ENCODE assay signal across 19 cellular contexts in genomic region chr3:46661776-46662766, GRCh38. TPM values are rescaled to one million over a fixed set of nuclear protein-coding genes. Genes with fewer than 3 reads are reported as not detected.
DNase-seq lines count a peak whose midpoint lies in the region; ATAC-seq and TF ChIP-seq lines count a peak whose summit lies in the region.
"Had no signal": no experiment of that assay in that cellular context is flagged by ENCODE, and none has a peak within 500 bp of the region (broad histone marks: within the 10 kb centered on the region; RNA-seq: fewer than 3 reads in every experiment).

No MANE protein-coding gene starts in this region.

- H3K79me1 ChIP-seq in mesendoderm (ENCODE audit: low read length): no peaks in the 10 kb centered on the region

- H3K4me2 ChIP-seq in mesendoderm (ENCODE audit: low read length): no peak overlapping the region

- no peak overlapping the region for H2BK120ac ChIP-seq in mesendoderm (ENCODE audit: low read depth, low read length)

- H3K36me3 Mint-ChIP-seq in activated CD8-positive, alpha-beta memory T cell treated with anti-CD3 and anti-CD28 coated beads, Interleukin-2, amount 10 ng/mL, durations not matched to agents 7 days and 5 days: no peaks in the 10 kb centered on the region
- H3K36me3 Mint-ChIP-seq in brain: no peaks in the 10 kb centered on the region
- H3K36me3 Mint-ChIP-seq: activated naive CD4-positive, alpha-beta T cell treated with anti-CD3 and anti-CD28 coated beads, Interleukin-2, amount 10 ng/mL, durations not matched to agents 7 days and 5 days; CD8-positive, alpha-beta memory T cell had no signal

- peak overlapping the region; percentile 17 for H3K56ac ChIP-seq in mesendoderm (ENCODE audit: low read length)

- no peak overlapping the region for H3K18ac ChIP-seq in mesendoderm (ENCODE audit: low read length)

- H3K4ac ChIP-seq in mesendoderm (ENCODE audit: low read depth, low read length): no peak overlapping the region

- no peaks in the 10 kb centered on the region for H3K79me2 ChIP-seq in mesendoderm (ENCODE audit: control insufficient read depth, insufficient read depth, low read length)

- H3K4me1 Mint-ChIP-seq in activated CD8-positive, alpha-beta memory T cell treated with anti-CD3 and anti-CD28 coated beads, Interleukin-2, amount 10 ng/mL, durations not matched to agents 7 days and 5 days: peaks cover 3% of the 10 kb centered on the region
- peaks cover 62% of the 10 kb centered on the region for H3K4me1 Mint-ChIP-seq in brain
- H3K4me1 Mint-ChIP-seq: activated naive CD4-positive, alpha-beta T cell treated with anti-CD3 and anti-CD28 coated beads, Interleukin-2, amount 10 ng/mL, durations not matched to agents 7 days and 5 days; CD8-positive, alpha-beta memory T cell had no signal

- H2BK15ac ChIP-seq in mesendoderm (replicated peaks; ENCODE audit: low read depth): no peak overlapping the region

- DNase-seq in activated CD8-positive, alpha-beta memory T cell treated with anti-CD3 and anti-CD28 coated beads, Interleukin-2, amount 50 U/mL, for 48 hours: peak; percentile 34
- no peak for DNase-seq in activated CD8-positive, alpha-beta memory T cell treated with anti-CD3 and anti-CD28 coated beads, Interleukin-2, amount 10 ng/mL, durations not matched to agents 7 days and 5 days
- DNase-seq in mesendoderm (peak; percentile 53), vagina (ENCODE audit: extremely low spot score in 2 of 2) (peak; percentile 77 to 91), NCI-H1048 (lab: John Stamatoyannopoulos, UW) (no peak), T-helper 2 cell (no peak)
- DNase-seq: activated CD4-positive, CD25-positive, alpha-beta regulatory T cell; activated CD8-positive, alpha-beta memory T cell treated with anti-CD3 and anti-CD28 coated beads, Interleukin-2, amount 50 U/mL, for 4 hours; activated naive CD4-positive, alpha-beta T cell treated with anti-CD3 and anti-CD28 coated beads, Interleukin-2, amount 10 ng/mL, durations not matched to agents 7 days and 5 days; CD8-positive, alpha-beta memory T cell; effector CD4-positive, alpha-beta T cell; NCI-H748 treated with DMSO at 0.1 percent for 48 hours; T-helper 1 cell; trophoblast cell had no signal

- no peak overlapping the region for H3K4me3 ChIP-seq in mesendoderm (ENCODE audit: low read length)
- H3K4me3 ChIP-seq in vagina: no peak overlapping the region
- H3K4me3 ChIP-seq: GM23248, skin epidermis had no signal

- peaks cover 6% of the 10 kb centered on the region for H3K27me3 Mint-ChIP-seq in activated CD8-positive, alpha-beta memory T cell treated with anti-CD3 and anti-CD28 coated beads, Interleukin-2, amount 10 ng/mL, durations not matched to agents 7 days and 5 days
- peaks cover 10% of the 10 kb centered on the region for H3K27me3 Mint-ChIP-seq in brain

- H3K9me3 Mint-ChIP-seq in activated CD8-positive, alpha-beta memory T cell treated with anti-CD3 and anti-CD28 coated beads, Interleukin-2, amount 10 ng/mL, durations not matched to agents 7 days and 5 days (ENCODE audit: low read depth): no peaks in the 10 kb centered on the region
- H3K9me3 Mint-ChIP-seq in brain: no peaks in the 10 kb centered on the region
- H3K9me3 Mint-ChIP-seq: activated naive CD4-positive, alpha-beta T cell treated with anti-CD3 and anti-CD28 coated beads, Interleukin-2, amount 10 ng/mL, durations not matched to agents 7 days and 5 days had no signal

- H4K5ac ChIP-seq in mesendoderm (ENCODE audit: low read length): no peak overlapping the region

- no peaks in the 10 kb centered on the region for H3K9me3 ChIP-seq in vagina

- H3K4me3 Mint-ChIP-seq in activated CD8-positive, alpha-beta memory T cell treated with anti-CD3 and anti-CD28 coated beads, Interleukin-2, amount 10 ng/mL, durations not matched to agents 7 days and 5 days: no peak overlapping the region
- H3K4me3 Mint-ChIP-seq in brain: peak overlapping the region in 3 of 5 experiments; percentile 35 to 44 (median 37)
- H3K4me3 Mint-ChIP-seq: activated naive CD4-positive, alpha-beta T cell treated with anti-CD3 and anti-CD28 coated beads, Interleukin-2, amount 10 ng/mL, durations not matched to agents 7 days and 5 days; CD8-positive, alpha-beta memory T cell had no signal

- H3K27ac ChIP-seq in mesendoderm (ENCODE audit: low read depth, low read length): no peak overlapping the region
- H3K27ac ChIP-seq in vagina: no peak overlapping the region
- H3K27ac ChIP-seq: GM23248 had no signal

- no CpG with 5 or more reads among the region's 15 CpGs for WGBS in mesendoderm (ENCODE audit: extremely low coverage, insufficient coverage, low lambda C conversion rate)

- no peak for ATAC-seq in activated CD8-positive, alpha-beta memory T cell treated with anti-CD3 and anti-CD28 coated beads, Interleukin-2, amount 10 ng/mL, durations not matched to agents 7 days and 5 days
- ATAC-seq in GM21825 (IDR thresholded peaks at IDR 0.05; ENCODE audit: unreplicated experiment): no peak

- H3K4me1 ChIP-seq in mesendoderm (ENCODE audit: control insufficient read depth, low read depth, low read length): peaks cover 8% of the 10 kb centered on the region
- H3K4me1 ChIP-seq in vagina: peaks cover 33% of the 10 kb centered on the region

- peak overlapping the region; percentile 90 for H3K23ac ChIP-seq in mesendoderm (ENCODE audit: low read length)

- intact Hi-C loops in vagina (cut with DNase I): no loop called here

- H3K36me3 ChIP-seq in mesendoderm (ENCODE audit: control insufficient read depth, insufficient read depth, low read length): no peaks in the 10 kb centered on the region
- H3K36me3 ChIP-seq in vagina: no peaks in the 10 kb centered on the region

- no peak overlapping the region for H2AK5ac ChIP-seq in mesendoderm (ENCODE audit: low read length)

- H3K27ac Mint-ChIP-seq in activated CD8-positive, alpha-beta memory T cell treated with anti-CD3 and anti-CD28 coated beads, Interleukin-2, amount 10 ng/mL, durations not matched to agents 7 days and 5 days: no peak overlapping the region
- H3K27ac Mint-ChIP-seq in brain: peak overlapping the region in 4 of 5 experiments; percentile 59 to 97 (median 68)
- H3K27ac Mint-ChIP-seq: activated naive CD4-positive, alpha-beta T cell treated with anti-CD3 and anti-CD28 coated beads, Interleukin-2, amount 10 ng/mL, durations not matched to agents 7 days and 5 days; CD8-positive, alpha-beta memory T cell had no signal

- no peak overlapping the region for H3K9ac ChIP-seq in mesendoderm (ENCODE audit: low read length)
- H3K9ac ChIP-seq: GM23248 had no signal

- CTCF ChIA-PET in activated CD8-positive, alpha-beta memory T cell treated with anti-CD3 and anti-CD28 coated beads, Interleukin-2, amount 10 ng/mL, durations not matched to agents 7 days and 5 days (lab: Charles Lee): interaction anchor here (1.0 kb wide), 1 partner anchor 32 kb away, joined by 3 read pairs; no protein-coding TSS in a partner anchor

- no peak for TF ChIP-seq POLR2A in vagina (IDR thresholded peaks at IDR 0.05)

- no peak overlapping the region for H4K8ac ChIP-seq in mesendoderm (ENCODE audit: low read depth, low read length)

- TF ChIP-seq CTCF in brain (conservative IDR thresholded peaks at IDR 0.05) (no peak), vagina (IDR thresholded peaks at IDR 0.05) (no peak)

- H2BK5ac ChIP-seq in mesendoderm (ENCODE audit: low read length): no peak overlapping the region

- no peaks in the 10 kb centered on the region for H3K27me3 ChIP-seq in mesendoderm (ENCODE audit: insufficient read depth, low read length, poor library complexity)
- no peaks in the 10 kb centered on the region for H3K27me3 ChIP-seq in vagina

RNA-seq across cellular contexts. Expression of gene ALS2CL, which starts 31.4 kb away (rescaled TPM):
- under 1 TPM; 0.09 to 0.58 TPM for total RNA-seq in activated CD8-positive, alpha-beta memory T cell treated with anti-CD3 and anti-CD28 coated beads, Interleukin-2, amount 10 ng/mL, durations not matched to agents 7 days and 5 days
- polyA plus RNA-seq in brain (ENCODE audit: insufficient read depth, low read depth, low replicate concordance): 0.39 TPM
- 1.8 TPM for polyA plus RNA-seq in mesendoderm (2013, experiment 1 of 2)
- 1.9 TPM for polyA plus RNA-seq in mesendoderm (2013, experiment 2 of 2)
- 134 TPM for total RNA-seq in vagina

RNA-seq across cellular contexts. Expression of gene TMIE, which starts 39.1 kb away (rescaled TPM):
- not detected for total RNA-seq in activated CD8-positive, alpha-beta memory T cell treated with anti-CD3 and anti-CD28 coated beads, Interleukin-2, amount 10 ng/mL, durations not matched to agents 7 days and 5 days
- polyA plus RNA-seq in brain (ENCODE audit: insufficient read depth, low read depth, low replicate concordance): 2.1 TPM
- 0.27 TPM for polyA plus RNA-seq in mesendoderm (2013, experiment 1 of 2)
- 0.34 TPM for polyA plus RNA-seq in mesendoderm (2013, experiment 2 of 2)
- total RNA-seq in vagina: 0.74 TPM
- total RNA-seq: A673 had no signal
- polyA plus RNA-seq: GM23248 had no signal

RNA-seq across cellular contexts. Expression of gene FAM240A, which starts 49.7 kb away (rescaled TPM):
- not detected for total RNA-seq in activated CD8-positive, alpha-beta memory T cell treated with anti-CD3 and anti-CD28 coated beads, Interleukin-2, amount 10 ng/mL, durations not matched to agents 7 days and 5 days
- polyA plus RNA-seq in brain (ENCODE audit: insufficient read depth, low read depth, low replicate concordance): not detected
- polyA plus RNA-seq in mesendoderm (2013, experiment 1 of 2): 0.07 TPM
- polyA plus RNA-seq in mesendoderm (2013, experiment 2 of 2): 0.07 TPM
- not detected for total RNA-seq in vagina
- total RNA-seq: A673; CD8-positive, alpha-beta memory T cell; GM23248 had no signal
- polyA plus RNA-seq: CD8-positive, alpha-beta memory T cell; GM23248 had no signal

RNA-seq across cellular contexts. Expression of gene PRSS50, which starts 55.6 kb away (rescaled TPM):
- not detected for total RNA-seq in activated CD8-positive, alpha-beta memory T cell treated with anti-CD3 and anti-CD28 coated beads, Interleukin-2, amount 10 ng/mL, durations not matched to agents 7 days and 5 days
- polyA plus RNA-seq in brain (ENCODE audit: insufficient read depth, low read depth, low replicate concordance): not detected
- polyA plus RNA-seq in mesendoderm (2013, experiment 1 of 2): 0.06 TPM
- polyA plus RNA-seq in mesendoderm (2013, experiment 2 of 2): 0.17 TPM
- not detected for total RNA-seq in vagina
- total RNA-seq: A673; CD8-positive, alpha-beta memory T cell; GM23248 had no signal
- polyA plus RNA-seq: GM23248 had no signal

Comparison
In these comparisons a context has a peak if more than half of its experiments do, and no peak if none do; other contexts are left out.
1. DNase-seq: peak in activated CD8-positive, alpha-beta memory T cell treated with anti-CD3 and anti-CD28 coated beads, Interleukin-2, amount 50 U/mL, for 48 hours (single experiment), mesendoderm (single experiment) and vagina (2 of 2); none in activated CD8-positive, alpha-beta memory T cell treated with anti-CD3 and anti-CD28 coated beads, Interleukin-2, amount 10 ng/mL, durations not matched to agents 7 days and 5 days (single experiment), NCI-H1048 (single experiment) and T-helper 2 cell (0 of 5).
2. RNA of gene ALS2CL, which starts 31.4 kb away (total RNA-seq): 134 TPM in vagina (single experiment); 0.09 to 0.58 TPM in activated CD8-positive, alpha-beta memory T cell treated with anti-CD3 and anti-CD28 coated beads, Interleukin-2, amount 10 ng/mL, durations not matched to agents 7 days and 5 days; every median in the first group is over 10 times any median in the second.